In the genomic region with DNA sequence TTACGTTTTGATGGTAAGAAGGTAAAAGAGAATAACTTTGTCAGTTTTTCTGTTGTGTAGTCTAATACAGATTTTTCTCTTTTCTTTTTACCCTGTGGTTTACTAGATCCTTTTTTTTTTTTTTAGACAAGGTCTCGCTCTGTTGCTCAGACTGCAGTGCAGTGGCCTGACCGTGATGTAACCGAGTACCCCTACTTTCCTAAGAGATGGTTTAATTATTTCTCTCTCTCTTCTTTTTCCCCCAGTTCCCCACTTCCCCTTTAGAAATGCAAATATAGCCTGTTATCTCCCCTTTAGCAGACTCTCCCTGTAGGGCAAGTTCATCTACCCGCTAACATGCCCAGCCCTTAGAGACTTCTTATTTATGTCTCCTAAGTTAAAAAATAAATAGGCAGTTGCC, we compare ENCODE assay signal across 1 cellular context.
TF ChIP-seq lines count a peak whose summit lies in the region.

No MANE protein-coding gene starts in this region.

TF ChIP-seq in H1, 55 proteins besides CTCF, POLR2A, EP300 and RAD21 (continued from another document):
- TF ChIP-seq, protein P1, sequence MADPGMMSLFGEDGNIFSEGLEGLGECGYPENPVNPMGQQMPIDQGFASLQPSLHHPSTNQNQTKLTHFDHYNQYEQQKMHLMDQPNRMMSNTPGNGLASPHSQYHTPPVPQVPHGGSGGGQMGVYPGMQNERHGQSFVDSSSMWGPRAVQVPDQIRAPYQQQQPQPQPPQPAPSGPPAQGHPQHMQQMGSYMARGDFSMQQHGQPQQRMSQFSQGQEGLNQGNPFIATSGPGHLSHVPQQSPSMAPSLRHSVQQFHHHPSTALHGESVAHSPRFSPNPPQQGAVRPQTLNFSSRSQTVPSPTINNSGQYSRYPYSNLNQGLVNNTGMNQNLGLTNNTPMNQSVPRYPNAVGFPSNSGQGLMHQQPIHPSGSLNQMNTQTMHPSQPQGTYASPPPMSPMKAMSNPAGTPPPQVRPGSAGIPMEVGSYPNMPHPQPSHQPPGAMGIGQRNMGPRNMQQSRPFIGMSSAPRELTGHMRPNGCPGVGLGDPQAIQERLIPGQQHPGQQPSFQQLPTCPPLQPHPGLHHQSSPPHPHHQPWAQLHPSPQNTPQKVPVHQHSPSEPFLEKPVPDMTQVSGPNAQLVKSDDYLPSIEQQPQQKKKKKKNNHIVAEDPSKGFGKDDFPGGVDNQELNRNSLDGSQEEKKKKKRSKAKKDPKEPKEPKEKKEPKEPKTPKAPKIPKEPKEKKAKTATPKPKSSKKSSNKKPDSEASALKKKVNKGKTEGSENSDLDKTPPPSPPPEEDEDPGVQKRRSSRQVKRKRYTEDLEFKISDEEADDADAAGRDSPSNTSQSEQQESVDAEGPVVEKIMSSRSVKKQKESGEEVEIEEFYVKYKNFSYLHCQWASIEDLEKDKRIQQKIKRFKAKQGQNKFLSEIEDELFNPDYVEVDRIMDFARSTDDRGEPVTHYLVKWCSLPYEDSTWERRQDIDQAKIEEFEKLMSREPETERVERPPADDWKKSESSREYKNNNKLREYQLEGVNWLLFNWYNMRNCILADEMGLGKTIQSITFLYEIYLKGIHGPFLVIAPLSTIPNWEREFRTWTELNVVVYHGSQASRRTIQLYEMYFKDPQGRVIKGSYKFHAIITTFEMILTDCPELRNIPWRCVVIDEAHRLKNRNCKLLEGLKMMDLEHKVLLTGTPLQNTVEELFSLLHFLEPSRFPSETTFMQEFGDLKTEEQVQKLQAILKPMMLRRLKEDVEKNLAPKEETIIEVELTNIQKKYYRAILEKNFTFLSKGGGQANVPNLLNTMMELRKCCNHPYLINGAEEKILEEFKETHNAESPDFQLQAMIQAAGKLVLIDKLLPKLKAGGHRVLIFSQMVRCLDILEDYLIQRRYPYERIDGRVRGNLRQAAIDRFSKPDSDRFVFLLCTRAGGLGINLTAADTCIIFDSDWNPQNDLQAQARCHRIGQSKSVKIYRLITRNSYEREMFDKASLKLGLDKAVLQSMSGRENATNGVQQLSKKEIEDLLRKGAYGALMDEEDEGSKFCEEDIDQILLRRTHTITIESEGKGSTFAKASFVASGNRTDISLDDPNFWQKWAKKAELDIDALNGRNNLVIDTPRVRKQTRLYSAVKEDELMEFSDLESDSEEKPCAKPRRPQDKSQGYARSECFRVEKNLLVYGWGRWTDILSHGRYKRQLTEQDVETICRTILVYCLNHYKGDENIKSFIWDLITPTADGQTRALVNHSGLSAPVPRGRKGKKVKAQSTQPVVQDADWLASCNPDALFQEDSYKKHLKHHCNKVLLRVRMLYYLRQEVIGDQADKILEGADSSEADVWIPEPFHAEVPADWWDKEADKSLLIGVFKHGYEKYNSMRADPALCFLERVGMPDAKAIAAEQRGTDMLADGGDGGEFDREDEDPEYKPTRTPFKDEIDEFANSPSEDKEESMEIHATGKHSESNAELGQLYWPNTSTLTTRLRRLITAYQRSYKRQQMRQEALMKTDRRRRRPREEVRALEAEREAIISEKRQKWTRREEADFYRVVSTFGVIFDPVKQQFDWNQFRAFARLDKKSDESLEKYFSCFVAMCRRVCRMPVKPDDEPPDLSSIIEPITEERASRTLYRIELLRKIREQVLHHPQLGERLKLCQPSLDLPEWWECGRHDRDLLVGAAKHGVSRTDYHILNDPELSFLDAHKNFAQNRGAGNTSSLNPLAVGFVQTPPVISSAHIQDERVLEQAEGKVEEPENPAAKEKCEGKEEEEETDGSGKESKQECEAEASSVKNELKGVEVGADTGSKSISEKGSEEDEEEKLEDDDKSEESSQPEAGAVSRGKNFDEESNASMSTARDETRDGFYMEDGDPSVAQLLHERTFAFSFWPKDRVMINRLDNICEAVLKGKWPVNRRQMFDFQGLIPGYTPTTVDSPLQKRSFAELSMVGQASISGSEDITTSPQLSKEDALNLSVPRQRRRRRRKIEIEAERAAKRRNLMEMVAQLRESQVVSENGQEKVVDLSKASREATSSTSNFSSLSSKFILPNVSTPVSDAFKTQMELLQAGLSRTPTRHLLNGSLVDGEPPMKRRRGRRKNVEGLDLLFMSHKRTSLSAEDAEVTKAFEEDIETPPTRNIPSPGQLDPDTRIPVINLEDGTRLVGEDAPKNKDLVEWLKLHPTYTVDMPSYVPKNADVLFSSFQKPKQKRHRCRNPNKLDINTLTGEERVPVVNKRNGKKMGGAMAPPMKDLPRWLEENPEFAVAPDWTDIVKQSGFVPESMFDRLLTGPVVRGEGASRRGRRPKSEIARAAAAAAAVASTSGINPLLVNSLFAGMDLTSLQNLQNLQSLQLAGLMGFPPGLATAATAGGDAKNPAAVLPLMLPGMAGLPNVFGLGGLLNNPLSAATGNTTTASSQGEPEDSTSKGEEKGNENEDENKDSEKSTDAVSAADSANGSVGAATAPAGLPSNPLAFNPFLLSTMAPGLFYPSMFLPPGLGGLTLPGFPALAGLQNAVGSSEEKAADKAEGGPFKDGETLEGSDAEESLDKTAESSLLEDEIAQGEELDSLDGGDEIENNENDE (IDR thresholded peaks at IDR 0.05; ENCODE audit: insufficient replicate concordance, low read length), result no peak
- TF ChIP-seq SUZ12 (IDR thresholded peaks at IDR 0.05; ENCODE audit: low read length), result no peak
